In the genomic region with DNA sequence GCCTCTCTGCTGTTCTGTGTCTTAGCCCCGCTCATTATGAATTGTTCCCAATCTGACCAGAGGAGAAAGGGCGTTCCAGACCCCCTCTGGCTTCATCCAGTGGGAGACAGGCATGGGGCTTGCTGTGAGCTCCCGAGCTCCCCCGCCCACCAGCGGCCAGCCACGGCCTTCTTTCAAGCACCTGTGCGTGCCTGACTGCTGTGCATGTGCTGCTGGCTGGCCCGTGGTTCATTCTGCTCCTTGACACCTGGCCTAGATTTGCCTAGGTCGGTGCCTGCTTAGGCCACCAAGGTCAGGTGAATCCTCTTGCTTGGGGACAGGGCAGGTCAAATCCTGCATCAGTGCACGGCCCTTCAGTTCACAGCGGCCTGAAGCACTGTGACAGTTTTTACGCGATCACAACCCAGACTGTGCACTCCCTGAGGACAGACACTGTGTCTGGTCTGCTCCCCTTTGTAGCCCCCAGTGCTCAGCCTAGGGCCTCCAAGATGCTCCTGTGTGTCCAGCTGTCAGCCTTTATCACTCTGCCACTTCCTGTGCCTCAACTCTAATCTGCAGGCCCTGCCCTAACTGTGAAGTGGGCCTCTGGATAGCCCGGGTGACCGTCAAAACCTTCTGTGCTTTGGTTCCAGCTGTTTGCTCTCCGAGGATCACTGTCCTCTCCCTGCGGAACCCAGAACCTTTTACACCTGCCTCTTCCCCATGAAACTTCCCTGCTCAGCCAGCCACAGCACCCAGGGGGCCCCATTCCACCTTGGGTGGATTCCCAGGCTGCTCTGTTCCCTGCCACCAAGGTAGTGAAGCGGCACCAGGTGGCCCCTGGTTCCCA, we compare ENCODE assay signal across 1 cellular context.
TF ChIP-seq lines count a peak whose summit lies in the region.

No MANE protein-coding gene starts in this region.

TF ChIP-seq in endothelial cell of umbilical vein, 7 proteins besides CTCF, POLR2A, EP300 and RAD21 (continued from another document):
- TF ChIP-seq, protein P1, sequence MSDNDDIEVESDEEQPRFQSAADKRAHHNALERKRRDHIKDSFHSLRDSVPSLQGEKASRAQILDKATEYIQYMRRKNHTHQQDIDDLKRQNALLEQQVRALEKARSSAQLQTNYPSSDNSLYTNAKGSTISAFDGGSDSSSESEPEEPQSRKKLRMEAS (IDR thresholded peaks at IDR 0.05; ENCODE audit: insufficient read depth, insufficient read length) = no peak
